1 cellular context compared by ENCODE assay signal in genomic region chr12:18805516-18806248, GRCh38.
TF ChIP-seq lines count a peak whose summit lies in the region.

No MANE protein-coding gene starts in this region.

TF ChIP-seq in WTC11, 78 proteins besides CTCF, POLR2A, EP300 and RAD21 (continued from another document):
- TF ChIP-seq AR (CRISPR knock-in tag; IDR thresholded peaks at IDR 0.05) = no peak
- TF ChIP-seq FOXK1 (CRISPR knock-in tag; IDR thresholded peaks at IDR 0.05) = no peak
- no peak for TF ChIP-seq TP53 (CRISPR knock-in tag; IDR thresholded peaks at IDR 0.05)
- TF ChIP-seq ZNF121 (CRISPR knock-in tag; IDR thresholded peaks at IDR 0.05) = no peak
TF ChIP-seq in WTC11: peak in this region for 0.
